ENCODE assay signal across 8 cellular contexts in genomic region chr1:159012495-159012894, GRCh38. TPM values are rescaled to one million over a fixed set of nuclear protein-coding genes. Genes with fewer than 3 reads are reported as not detected.
DNase-seq lines count a peak whose midpoint lies in the region; ATAC-seq and TF ChIP-seq lines count a peak whose summit lies in the region.

No MANE protein-coding gene starts in this region.

- no peak overlapping the region for H2AFZ ChIP-seq in smooth muscle cell (ENCODE audit: low read depth)

- DNase-seq in GM12865 (ENCODE audit: low read depth): peak; percentile 90
- peak; percentile 45 to 51 for DNase-seq in activated CD4-positive, alpha-beta T cell treated with anti-CD3 and anti-CD28 coated beads for 4 hours
- DNase-seq in smooth muscle cell (lab: John Stamatoyannopoulos, UW; ENCODE audit: unreplicated experiment): no peak
- no peak for DNase-seq in G401 (ENCODE audit: low spot score)
- no peak for DNase-seq in NCI-H1048 (lab: John Stamatoyannopoulos, UW)

- H3K9ac ChIP-seq in smooth muscle cell (ENCODE audit: low read depth): no peak overlapping the region

- H3K27me3 ChIP-seq in esophagus (ENCODE audit: control insufficient read depth in 1 of 2, insufficient read depth in 2 of 2, low read length in 2 of 2) (no peaks in the 10 kb centered on the region), smooth muscle cell (ENCODE audit: low read depth) (no peaks in the 10 kb centered on the region)

- H3K9me3 ChIP-seq in esophagus (ENCODE audit: control insufficient read depth in 2 of 2, insufficient read depth in 1 of 2, low read depth in 1 of 2, low read length in 1 of 2) (no peaks in the 10 kb centered on the region), smooth muscle cell (replicated peaks; ENCODE audit: low read depth) (no peaks in the 10 kb centered on the region)

- H3K79me2 ChIP-seq in smooth muscle cell (ENCODE audit: low read depth): peaks cover 70% of the 10 kb centered on the region

- no peak for TF ChIP-seq CTCF in GM12865 (IDR thresholded peaks at IDR 0.05; ENCODE audit: insufficient read depth, low read depth, low read length, missing control alignments)
- TF ChIP-seq CTCF in smooth muscle cell (IDR thresholded peaks at IDR 0.05; ENCODE audit: borderline replicate concordance, insufficient read depth, poor library complexity, severe bottlenecking): no peak

- peaks cover 9% of the 10 kb centered on the region for H4K20me1 ChIP-seq in smooth muscle cell (ENCODE audit: low read depth)

- H3K4me1 ChIP-seq in esophagus (ENCODE audit: control insufficient read depth in 2 of 2, insufficient read depth in 2 of 2, low read length in 1 of 2) (peaks cover 0 to 2% of the 10 kb centered on the region in 2 donors), smooth muscle cell (ENCODE audit: low read depth) (peaks cover 17% of the 10 kb centered on the region)

- 15 to 30% methylated on average over 6 of the region's 6 CpGs for whole genome bisulfite sequencing in esophagus, 2 donors
- WGBS in smooth muscle cell (ENCODE audit: low lambda C conversion rate): 55% methylated on average over 6 of the region's 6 CpGs

- ATAC-seq in HG03066 (IDR thresholded peaks at IDR 0.05; ENCODE audit: low read depth, unreplicated experiment) (peak; percentile 31), HG02623 (IDR thresholded peaks at IDR 0.05; ENCODE audit: unreplicated experiment) (no peak)

- peaks cover 13% of the 10 kb centered on the region for H3F3A ChIP-seq in smooth muscle cell (ENCODE audit: low read depth)

- peaks cover 2 to 3% of the 10 kb centered on the region in 2 donors for H3K36me3 ChIP-seq in esophagus (ENCODE audit: control insufficient read depth in 2 of 2, insufficient read depth in 2 of 2, low read length in 1 of 2)
- H3K36me3 ChIP-seq in smooth muscle cell (ENCODE audit: low read depth): peaks cover 18% of the 10 kb centered on the region

- peak overlapping the region; percentile 89 for H3K4me2 ChIP-seq in smooth muscle cell

- in situ Hi-C loops in G401 (cut with HindIII; ENCODE audit: low sequenced_read_pairs): no loop called here

- H3K27ac ChIP-seq in esophagus (ENCODE audit: low read depth in 2 of 2, low read length in 1 of 2): peak overlapping the region; percentile 30 to 37
- peak overlapping the region; percentile 98 for H3K27ac ChIP-seq in smooth muscle cell (ENCODE audit: low read depth)

- H3K4me3 ChIP-seq in GM12865 (ENCODE audit: low read depth, low read length): peak overlapping the region; percentile 99
- peak overlapping the region; percentile 4 to 28 for H3K4me3 ChIP-seq in esophagus (ENCODE audit: low read depth in 1 of 2, low read length in 2 of 2)
- H3K4me3 ChIP-seq in smooth muscle cell: peak overlapping the region; percentile 67

RNA-seq across cellular contexts. Expression of gene IFI16, which starts 2.8 kb away (rescaled TPM):
- polyA plus RNA-seq in esophagus: 10 to 100 TPM; 88.4 to 93.8 TPM
- total RNA-seq in smooth muscle cell: 92.1 and 96.3 TPM in 2 replicates
- polyA plus RNA-seq in smooth muscle cell: 95.9 and 114 TPM in 2 replicates
- total RNA-seq in G401 (2014; rRNA removed; shearing (Covaris generic)): not detected in 2 replicates

Comparison
In these comparisons a context has a peak if more than half of its experiments do, and no peak if none do; other contexts are left out.
1. DNase-seq: peak in GM12865 (single experiment) and activated CD4-positive, alpha-beta T cell treated with anti-CD3 and anti-CD28 coated beads for 4 hours (2 of 2); none in smooth muscle cell (single experiment), G401 (single experiment) and NCI-H1048 (single experiment).
2. H3K4me3 ChIP-seq: peak in every context shown above with its lines; median percentile 99 in GM12865; 67 in smooth muscle cell; 16 in esophagus.
3. RNA of gene IFI16, which starts 2.8 kb away (total RNA-seq): 92.1 to 96.3 TPM in smooth muscle cell; not detected in G401; every median in the first group is over 10 times any median in the second.